Comparison of ENCODE assay signal across 12 cellular contexts in the genomic region with DNA sequence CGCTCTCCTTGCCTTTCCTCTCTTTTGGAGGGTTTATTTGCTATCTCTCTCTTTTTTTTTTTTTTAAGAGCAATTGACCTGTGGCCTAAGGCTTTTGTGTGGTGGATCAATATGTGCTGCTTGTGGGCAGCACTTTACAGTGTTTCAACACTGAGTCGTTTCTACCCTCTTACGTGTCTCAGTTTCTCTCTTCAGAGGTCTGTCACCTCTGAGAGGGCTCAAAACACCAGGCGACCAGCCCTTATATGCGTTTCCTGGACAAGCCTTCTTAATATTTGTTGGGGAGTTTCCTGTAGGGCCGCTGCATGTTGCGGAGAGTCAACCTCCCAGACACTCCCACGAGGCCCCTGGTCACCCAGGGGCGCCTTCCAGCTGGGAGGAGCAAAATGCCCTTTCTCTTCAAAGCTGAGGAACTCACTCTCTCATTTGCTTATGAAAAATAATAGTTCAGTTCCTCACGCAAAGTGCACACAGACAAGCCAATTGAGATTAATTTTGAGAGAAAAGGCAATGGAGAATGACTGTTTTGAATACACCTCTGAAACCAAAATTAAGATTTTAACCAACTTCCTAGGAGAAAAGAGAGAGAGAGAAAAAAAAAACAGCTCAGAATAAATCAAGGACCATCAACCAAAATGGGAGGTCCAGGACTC.
DNase-seq lines count a peak whose midpoint lies in the region; ATAC-seq and TF ChIP-seq lines count a peak whose summit lies in the region.
"Had no signal": no experiment of that assay in that cellular context is flagged by ENCODE, and none has a peak within 500 bp of the region (broad histone marks: within the 10 kb centered on the region; RNA-seq: fewer than 3 reads in every experiment).

No MANE protein-coding gene starts in this region.

- no peak overlapping the region for H3K4me3 ChIP-seq in prostate gland
- no peak overlapping the region for H3K4me3 ChIP-seq in tibial artery

- peak; percentile 92 for ATAC-seq in GM18909 (IDR thresholded peaks at IDR 0.05; ENCODE audit: poor library complexity, unreplicated experiment)
- peak; percentile 86 for ATAC-seq in GM21786 (IDR thresholded peaks at IDR 0.05; ENCODE audit: unreplicated experiment)
- peak; percentile 80 for ATAC-seq in HG03439 (IDR thresholded peaks at IDR 0.05; ENCODE audit: unreplicated experiment)
- peak; percentile 44 to 70 for ATAC-seq in natural killer cell treated with Interleukin-12 subunit alpha and Interleukin-12 subunit beta and Interleukin-15 and Interleukin-18, amount 100 ng/mL, for 72 hours

- intact Hi-C loops in prostate gland (cut with DNase I) (no loop called here), tibial artery (cut with DNase I; ENCODE audit: low total_unique reads) (no loop called here)

- no peaks in the 10 kb centered on the region for H3K9me3 ChIP-seq in prostate gland
- H3K9me3 ChIP-seq in tibial artery, result no peaks in the 10 kb centered on the region

- H3K27me3 Mint-ChIP-seq in natural killer cell treated with Interleukin-12 subunit alpha and Interleukin-12 subunit beta and Interleukin-15 and Interleukin-18, amount 100 ng/mL, for 72 hours, result no peaks in the 10 kb centered on the region
- H3K27me3 Mint-ChIP-seq: activated naive CD8-positive, alpha-beta T cell treated with anti-CD3 and anti-CD28 coated beads, Interleukin-2, amount 10 ng/mL, durations not matched to agents 7 days and 5 days had no signal

- H3K27ac ChIP-seq in prostate gland (no peak overlapping the region), tibial artery (no peak overlapping the region)

- peak overlapping the region; percentile 74 for H3K4me3 Mint-ChIP-seq in natural killer cell treated with Interleukin-12 subunit alpha and Interleukin-12 subunit beta and Interleukin-15 and Interleukin-18, amount 100 ng/mL, for 72 hours
- H3K4me3 Mint-ChIP-seq: activated naive CD8-positive, alpha-beta T cell treated with anti-CD3 and anti-CD28 coated beads, Interleukin-2, amount 10 ng/mL, durations not matched to agents 7 days and 5 days had no signal

- no peak for DNase-seq in natural killer cell treated with Interleukin-12 subunit alpha and Interleukin-12 subunit beta and Interleukin-15 and Interleukin-18, amount 100 ng/mL, for 72 hours (ENCODE audit: low spot score)
- DNase-seq in prostate gland (ENCODE audit: low spot score) (no peak), T-helper 9 cell (no peak), tibial artery (no peak)
- DNase-seq in stimulated activated CD4-positive, alpha-beta T cell treated with anti-CD3 and anti-CD28 coated beads, Interleukin-4, amount 100 ng/mL, for 4 hours, result no peak
- DNase-seq: activated CD4-positive, alpha-beta T cell treated with anti-CD3 and anti-CD28 coated beads for 1 hour; activated naive CD8-positive, alpha-beta T cell treated with anti-CD3 and anti-CD28 coated beads, Interleukin-2, amount 10 ng/mL, durations not matched to agents 7 days and 5 days; KG1; mesenchymal stem cell had no signal

- no peaks in the 10 kb centered on the region for H3K36me3 Mint-ChIP-seq in natural killer cell treated with Interleukin-12 subunit alpha and Interleukin-12 subunit beta and Interleukin-15 and Interleukin-18, amount 100 ng/mL, for 72 hours

- TF ChIP-seq POLR2A in prostate gland (IDR thresholded peaks at IDR 0.05), result no peak

- peak overlapping the region; percentile 74 to 79 for H3K27ac Mint-ChIP-seq in natural killer cell treated with Interleukin-12 subunit alpha and Interleukin-12 subunit beta and Interleukin-15 and Interleukin-18, amount 100 ng/mL, for 72 hours
- H3K27ac Mint-ChIP-seq: activated naive CD8-positive, alpha-beta T cell treated with anti-CD3 and anti-CD28 coated beads, Interleukin-2, amount 10 ng/mL, durations not matched to agents 7 days and 5 days had no signal

- H3K36me3 ChIP-seq in prostate gland (no peaks in the 10 kb centered on the region), tibial artery (no peaks in the 10 kb centered on the region)

- TF ChIP-seq CTCF in prostate gland (IDR thresholded peaks at IDR 0.05) (no peak), tibial artery (IDR thresholded peaks at IDR 0.05) (no peak)

- H3K9me3 Mint-ChIP-seq in natural killer cell treated with Interleukin-12 subunit alpha and Interleukin-12 subunit beta and Interleukin-15 and Interleukin-18, amount 100 ng/mL, for 72 hours, result no peaks in the 10 kb centered on the region
- H3K9me3 Mint-ChIP-seq: activated naive CD8-positive, alpha-beta T cell treated with anti-CD3 and anti-CD28 coated beads, Interleukin-2, amount 10 ng/mL, durations not matched to agents 7 days and 5 days had no signal

- H3K27me3 ChIP-seq in prostate gland (replicated peaks; ENCODE audit: insufficient read depth), result no peaks in the 10 kb centered on the region
- H3K27me3 ChIP-seq in tibial artery, result no peaks in the 10 kb centered on the region

- WGBS in prostate gland, result 92% methylated on average over 10 of the region's 10 CpGs

- H3K4me1 Mint-ChIP-seq in natural killer cell treated with Interleukin-12 subunit alpha and Interleukin-12 subunit beta and Interleukin-15 and Interleukin-18, amount 100 ng/mL, for 72 hours (ENCODE audit: low read depth in 2 of 2), result peaks cover 12 to 18% of the 10 kb centered on the region in 2 donors

- H3K4me1 ChIP-seq in prostate gland (replicated peaks), result no peaks in the 10 kb centered on the region
- H3K4me1 ChIP-seq in tibial artery, result no peaks in the 10 kb centered on the region
